Comparison of ENCODE assay signal across 23 cellular contexts in genomic region chr14:97644365-97644764, GRCh38.
"Had no signal": no experiment of that assay in that cellular context is flagged by ENCODE, and none has a peak within 500 bp of the region (broad histone marks: within the 10 kb centered on the region; RNA-seq: fewer than 3 reads in every experiment).

No MANE protein-coding gene starts in this region.

- H3K9me3 Mint-ChIP-seq: endodermal cell; immature natural killer cell; memory B cell; natural killer cell; stimulated activated naive CD8-positive, alpha-beta T cell treated with anti-CD3 and anti-CD28 coated beads, Interleukin-15, Interleukin-2, amounts not matched to agents 100 ng/mL and 50 ng/mL, for 24 hours had no signal

- H3K36me3 Mint-ChIP-seq: immature natural killer cell; memory B cell; natural killer cell; stimulated activated naive B cell treated with anti-CD40 and anti-IgM and Interleukin-4, amounts not matched to agents 10 μg/mL and 1 μg/mL and 100 μg/mL, for 72 hours had no signal

- ATAC-seq: left lobe of liver; natural killer cell; psoas muscle; right cardiac atrium; stimulated activated naive B cell treated with anti-CD40 and anti-IgM and Interleukin-4, amounts not matched to agents 10 μg/mL and 1 μg/mL and 100 μg/mL, for 72 hours had no signal

- H3K27me3 Mint-ChIP-seq: memory B cell; stimulated activated naive B cell treated with anti-CD40 and anti-IgM and Interleukin-4, amounts not matched to agents 10 μg/mL and 1 μg/mL and 100 μg/mL, for 72 hours; stimulated activated naive CD8-positive, alpha-beta T cell treated with anti-CD3 and anti-CD28 coated beads, Interleukin-15, Interleukin-2, amounts not matched to agents 100 ng/mL and 50 ng/mL, for 24 hours had no signal

- H3K36me3 ChIP-seq: esophagus squamous epithelium, ovary, spleen, thoracic aorta, tibial nerve, upper lobe of left lung had no signal

- H3K4me1 Mint-ChIP-seq: memory B cell; stimulated activated naive B cell treated with anti-CD40 and anti-IgM and Interleukin-4, amounts not matched to agents 10 μg/mL and 1 μg/mL and 100 μg/mL, for 72 hours had no signal

- H3K27me3 ChIP-seq: esophagus squamous epithelium, ovary, spleen, tibial nerve, upper lobe of left lung had no signal

- H3K27ac ChIP-seq: esophagus squamous epithelium, ovary, psoas muscle, skin epidermis, spleen, thoracic aorta, tibial nerve, upper lobe of left lung had no signal

- DNase-seq: effector CD8-positive, alpha-beta T cell; endodermal cell; erythroblast; esophagus squamous epithelium; hypothalamus; immature natural killer cell; natural killer cell; occipital lobe; ovary; posterior cingulate gyrus; psoas muscle; right cardiac atrium; spleen; stimulated activated CD4-positive, alpha-beta T cell treated with anti-CD3 and anti-CD28 coated beads, Interleukin-4, amount 100 ng/mL, for 4 hours; stimulated activated naive B cell treated with anti-CD40 and anti-IgM and Interleukin-4, amounts not matched to agents 10 μg/mL and 1 μg/mL and 100 μg/mL, for 72 hours had no signal

- H3K27ac Mint-ChIP-seq: endodermal cell; immature natural killer cell; memory B cell; natural killer cell; stimulated activated naive B cell treated with anti-CD40 and anti-IgM and Interleukin-4, amounts not matched to agents 10 μg/mL and 1 μg/mL and 100 μg/mL, for 72 hours; stimulated activated naive CD8-positive, alpha-beta T cell treated with anti-CD3 and anti-CD28 coated beads, Interleukin-15, Interleukin-2, amounts not matched to agents 100 ng/mL and 50 ng/mL, for 24 hours had no signal

- H3K4me3 ChIP-seq: esophagus squamous epithelium, lung, ovary, psoas muscle, skin epidermis, spleen, thoracic aorta, tibial nerve, upper lobe of left lung had no signal

- H3K9me3 ChIP-seq: esophagus squamous epithelium, ovary, psoas muscle, spleen, thoracic aorta, tibial nerve, upper lobe of left lung had no signal

- H3K4me1 ChIP-seq: psoas muscle, spleen, tibial nerve, upper lobe of left lung had no signal

- H3K4me3 Mint-ChIP-seq: endodermal cell; immature natural killer cell; memory B cell; natural killer cell; stimulated activated naive B cell treated with anti-CD40 and anti-IgM and Interleukin-4, amounts not matched to agents 10 μg/mL and 1 μg/mL and 100 μg/mL, for 72 hours; stimulated activated naive CD8-positive, alpha-beta T cell treated with anti-CD3 and anti-CD28 coated beads, Interleukin-15, Interleukin-2, amounts not matched to agents 100 ng/mL and 50 ng/mL, for 24 hours had no signal
